Comparison of ENCODE assay signal across 11 cellular contexts in genomic region chr6:156848533-156848932, GRCh38.
A peak's percentile ranks its signal among the peaks of the same experiment; 100 is the strongest.
DNase-seq lines count a peak whose midpoint lies in the region; FAIRE-seq and TF ChIP-seq lines count a peak whose summit lies in the region.
"Had no signal": no experiment of that assay in that cellular context is flagged by ENCODE, and none has a peak within 500 bp of the region (broad histone marks: within the 10 kb centered on the region; RNA-seq: fewer than 3 reads in every experiment).

No MANE protein-coding gene starts in this region.

- no peak for TF ChIP-seq POLR2A in NB4 (IDR thresholded peaks at IDR 0.05; ENCODE audit: extremely low read depth, insufficient read length)

- peaks cover 8% of the 10 kb centered on the region for H3K4me1 ChIP-seq in astrocyte (ENCODE audit: insufficient read depth, low read length)

- TF ChIP-seq CTCF in NB4 (IDR thresholded peaks at IDR 0.05; ENCODE audit: low read depth, low read length) = no peak
- TF ChIP-seq CTCF in astrocyte (IDR thresholded peaks at IDR 0.05; ENCODE audit: insufficient read depth, low read depth, low read length) = no peak
- no peak for TF ChIP-seq CTCF in mesothelial cell of epicardium (IDR thresholded peaks at IDR 0.05; ENCODE audit: unreplicated experiment)
- no peak for TF ChIP-seq CTCF in GM10266 (IDR thresholded peaks at IDR 0.05; ENCODE audit: control insufficient read depth, insufficient read depth, low read depth, missing control alignments)

- no peaks in the 10 kb centered on the region for H3K9me3 ChIP-seq in astrocyte (ENCODE audit: insufficient read depth, low read depth, low read length)

- H3K36me3 ChIP-seq in astrocyte (ENCODE audit: insufficient read depth, low read length) = no peaks in the 10 kb centered on the region
- H3K36me3 ChIP-seq: brain microvascular endothelial cell had no signal

- DNase-seq in COR-L47 (lab: John Stamatoyannopoulos, UW) = peak; percentile 24
- peak; percentile 66 for DNase-seq in NB4 (ENCODE audit: low read depth)
- no peak for DNase-seq in astrocyte (ENCODE audit: low read depth)
- DNase-seq in mesothelial cell of epicardium (ENCODE audit: low spot score in 2 of 2, unreplicated experiment in 2 of 2) = peak; percentile 48 to 63
- DNase-seq in activated CD4-positive, alpha-beta T cell treated with anti-CD3 and anti-CD28 coated beads for 48 hours = no peak
- no peak for DNase-seq in activated naive CD4-positive, alpha-beta T cell treated with Interleukin-2 at 50 U/mL for 16 hours
- DNase-seq in NCI-H526 treated with DMSO at 0.1 percent for 48 hours (lab: John Stamatoyannopoulos, UW) = no peak
- no peak for DNase-seq in GM10266 (ENCODE audit: extremely low spot score)
- DNase-seq: brain microvascular endothelial cell, Calu3 had no signal

- peaks cover 96% of the 10 kb centered on the region for H4K20me1 ChIP-seq in astrocyte (ENCODE audit: insufficient read depth, low read length)

- H3K27me3 Mint-ChIP-seq in astrocyte (ENCODE audit: low read depth, unreplicated experiment) (no peaks in the 10 kb centered on the region), mesothelial cell of epicardium (ENCODE audit: low read depth) (no peaks in the 10 kb centered on the region)

- H3K27ac Mint-ChIP-seq in astrocyte (ENCODE audit: unreplicated experiment) = peak overlapping the region; percentile 91
- peak overlapping the region; percentile 87 for H3K27ac Mint-ChIP-seq in mesothelial cell of epicardium

- H3K9me3 Mint-ChIP-seq in astrocyte (ENCODE audit: unreplicated experiment) = no peaks in the 10 kb centered on the region
- no peaks in the 10 kb centered on the region for H3K9me3 Mint-ChIP-seq in mesothelial cell of epicardium

- no peak overlapping the region for H2AFZ ChIP-seq in astrocyte (ENCODE audit: low read depth, low read length)

- no peak overlapping the region for H3K27ac ChIP-seq in astrocyte (ENCODE audit: low read depth, low read length)
- H3K27ac ChIP-seq: brain microvascular endothelial cell had no signal

- FAIRE-seq in astrocyte (lab: Jason Lieb, UNC) = no peak
- FAIRE-seq: keratinocyte had no signal

- peak overlapping the region; percentile 30 for H3K4me2 ChIP-seq in astrocyte (ENCODE audit: low read length)

- H3K9ac ChIP-seq in astrocyte (ENCODE audit: low read length) = no peak overlapping the region

- H3K4me1 Mint-ChIP-seq in astrocyte (ENCODE audit: low read depth, unreplicated experiment) (peaks cover 63% of the 10 kb centered on the region), mesothelial cell of epicardium (peaks cover 76% of the 10 kb centered on the region)

- peak overlapping the region; percentile 36 for H3K4me3 Mint-ChIP-seq in astrocyte (ENCODE audit: unreplicated experiment)
- H3K4me3 Mint-ChIP-seq in mesothelial cell of epicardium = peak overlapping the region; percentile 24

- no peak overlapping the region for H3K4me3 ChIP-seq in NB4 (ENCODE audit: low read depth, low read length)
- no peak overlapping the region for H3K4me3 ChIP-seq in astrocyte (ENCODE audit: insufficient read depth, low read depth, low read length)

- peaks cover 98% of the 10 kb centered on the region for H3K79me2 ChIP-seq in astrocyte (ENCODE audit: insufficient read depth, low read length)

- no peaks in the 10 kb centered on the region for H3K27me3 ChIP-seq in astrocyte (ENCODE audit: insufficient read depth, low read length)
- H3K27me3 ChIP-seq: brain microvascular endothelial cell had no signal

- H3K36me3 Mint-ChIP-seq in astrocyte (ENCODE audit: low read depth, unreplicated experiment) = peaks cover 2% of the 10 kb centered on the region
- H3K36me3 Mint-ChIP-seq in mesothelial cell of epicardium = peaks cover 5% of the 10 kb centered on the region

Comparison
In these comparisons a context has a peak if more than half of its experiments do, and no peak if none do; other contexts are left out.
1. DNase-seq: peak in COR-L47 (single experiment), NB4 (single experiment) and mesothelial cell of epicardium (2 of 2); none in astrocyte (single experiment), activated CD4-positive, alpha-beta T cell treated with anti-CD3 and anti-CD28 coated beads for 48 hours (single experiment), activated naive CD4-positive, alpha-beta T cell treated with Interleukin-2 at 50 U/mL for 16 hours (single experiment), NCI-H526 treated with DMSO at 0.1 percent for 48 hours (single experiment) and GM10266 (single experiment).